1 cellular context compared by ENCODE assay signal in genomic region chr20:57670288-57671071, GRCh38.
TF ChIP-seq lines count a peak whose summit lies in the region.

No MANE protein-coding gene starts in this region.

TF ChIP-seq in WTC11, 78 proteins besides CTCF, POLR2A, EP300 and RAD21:
- no peak for TF ChIP-seq TP53 (CRISPR knock-in tag; IDR thresholded peaks at IDR 0.05)
- no peak for TF ChIP-seq ZNF532 (CRISPR knock-in tag; IDR thresholded peaks at IDR 0.05; ENCODE audit: borderline replicate concordance)
- TF ChIP-seq TEAD4 (CRISPR knock-in tag; IDR thresholded peaks at IDR 0.05), result no peak
- no peak for TF ChIP-seq PRDM15 (CRISPR knock-in tag; IDR thresholded peaks at IDR 0.05)
- TF ChIP-seq MXD4 (CRISPR knock-in tag; IDR thresholded peaks at IDR 0.05; ENCODE audit: borderline replicate concordance), result no peak
- no peak for TF ChIP-seq ZNF425 (CRISPR knock-in tag; conservative IDR thresholded peaks at IDR 0.05)
- TF ChIP-seq SP1 (CRISPR knock-in tag; conservative IDR thresholded peaks at IDR 0.05), result no peak
- TF ChIP-seq ZMAT4 (CRISPR knock-in tag; IDR thresholded peaks at IDR 0.05), result no peak
- no peak for TF ChIP-seq NFATC4 (CRISPR knock-in tag; IDR thresholded peaks at IDR 0.05)
- no peak for TF ChIP-seq RORB (CRISPR knock-in tag; IDR thresholded peaks at IDR 0.05)
- no peak for TF ChIP-seq NR3C1 (CRISPR knock-in tag; conservative IDR thresholded peaks at IDR 0.05; ENCODE audit: low read depth)
- TF ChIP-seq JUN (CRISPR knock-in tag; IDR thresholded peaks at IDR 0.05), result no peak
- no peak for TF ChIP-seq CDX4 (CRISPR knock-in tag; IDR thresholded peaks at IDR 0.05; ENCODE audit: borderline replicate concordance)
